Comparison of ENCODE assay signal across 1 cellular context in genomic region chr9:113410207-113411158, GRCh38.
TF ChIP-seq lines count a peak whose summit lies in the region.

Gene C9orf43, plus strand, starts transcription at chr9:113410747. Its CDS starts 2,747 bp downstream, at chr9:113413494.
Gene POLE3, minus strand, starts transcription at chr9:113410675. Its CDS starts 382 bp downstream, at chr9:113410293.

TF ChIP-seq in K562, 482 proteins besides CTCF, POLR2A, EP300 and RAD21 (continued from another document and continues in another):
- peak; percentile 86 for TF ChIP-seq POU5F1 (IDR thresholded peaks at IDR 0.05; ENCODE audit: borderline replicate concordance, low read depth, low read length, partially characterized antibody)
- no peak for TF ChIP-seq SRSF3 (IDR thresholded peaks at IDR 0.05; ENCODE audit: insufficient read depth, low read length)
- no peak for TF ChIP-seq FIP1L1 (IDR thresholded peaks at IDR 0.05; ENCODE audit: low read depth, low read length, poor library complexity, severe bottlenecking)
- TF ChIP-seq HCFC1 (IDR thresholded peaks at IDR 0.05; ENCODE audit: low read depth, low read length): peak; percentile 71
- peak; percentile 95 for TF ChIP-seq TOE1 (IDR thresholded peaks at IDR 0.05; ENCODE audit: borderline replicate concordance)
- peak; percentile 36; the same call in 1 of the 2 replicates for TF ChIP-seq TOE1 (CRISPR knock-in tag; IDR thresholded peaks at IDR 0.05; ENCODE audit: borderline replicate concordance, low read depth)
- peak; percentile 89 for TF ChIP-seq MGA (IDR thresholded peaks at IDR 0.05)
- no peak for TF ChIP-seq ZNF140 (CRISPR knock-in tag; IDR thresholded peaks at IDR 0.05)
- peak; percentile 9; the same call in 1 of the 2 replicates for TF ChIP-seq SREBF2 (CRISPR knock-in tag; IDR thresholded peaks at IDR 0.05)
- no peak for TF ChIP-seq KDM2B (CRISPR knock-in tag; IDR thresholded peaks at IDR 0.05)
- TF ChIP-seq ZNF184 (CRISPR knock-in tag; IDR thresholded peaks at IDR 0.05): no peak
- TF ChIP-seq TFE3 (CRISPR knock-in tag; IDR thresholded peaks at IDR 0.05): no peak
- peak; percentile 96 for TF ChIP-seq USF1 (CRISPR knock-in tag; IDR thresholded peaks at IDR 0.05)
- peak; percentile 50; the same call in 1 of the 2 replicates for TF ChIP-seq E2F5 (CRISPR knock-in tag; IDR thresholded peaks at IDR 0.05)
- peak; percentile 87 for TF ChIP-seq CHD2 (IDR thresholded peaks at IDR 0.05; ENCODE audit: low read depth, low read length)
- peak; percentile 76 for TF ChIP-seq PHF20 (IDR thresholded peaks at IDR 0.05; ENCODE audit: partially characterized antibody)
- no peak for TF ChIP-seq MBD1 (CRISPR knock-in tag; IDR thresholded peaks at IDR 0.05)
- TF ChIP-seq NR4A1 (CRISPR knock-in tag; IDR thresholded peaks at IDR 0.05): no peak
- TF ChIP-seq NR4A1 (tag; IDR thresholded peaks at IDR 0.05): 0 out of 2 replicates have a peak, but pooled peaks have one; percentile 24
- no peak for TF ChIP-seq STAT5B (CRISPR knock-in tag; IDR thresholded peaks at IDR 0.05)
- no peak for TF ChIP-seq ZNF507 (tag; conservative IDR thresholded peaks at IDR 0.05)
- peak; percentile 87; the same call in 1 of the 2 replicates for TF ChIP-seq ZNF263 (CRISPR knock-in tag; IDR thresholded peaks at IDR 0.05; ENCODE audit: borderline replicate concordance)
- 0 out of 2 replicates have a peak, but pooled peaks have one; percentile 10 for TF ChIP-seq CBFB (CRISPR knock-in tag; IDR thresholded peaks at IDR 0.05)
- TF ChIP-seq DDX20 (tag; IDR thresholded peaks at IDR 0.05; ENCODE audit: low read depth): no peak
- TF ChIP-seq SAP30 (IDR thresholded peaks at IDR 0.05; ENCODE audit: borderline replicate concordance, insufficient read depth, low read depth, low read length, poor library complexity, severe bottlenecking): peak; percentile 82
- peak; percentile 97 for TF ChIP-seq CXXC5 (CRISPR knock-in tag; IDR thresholded peaks at IDR 0.05)
- TF ChIP-seq ZNF134 (CRISPR knock-in tag; conservative IDR thresholded peaks at IDR 0.05): no peak
- no peak for TF ChIP-seq ZNF174 (CRISPR knock-in tag; IDR thresholded peaks at IDR 0.05)
- TF ChIP-seq SREBF1 (IDR thresholded peaks at IDR 0.05; ENCODE audit: borderline replicate concordance, low read depth, low read length): no peak
- TF ChIP-seq POLR2H (tag; IDR thresholded peaks at IDR 0.05; ENCODE audit: low read depth): peak; percentile 94
- TF ChIP-seq ARID1B (IDR thresholded peaks at IDR 0.05): peak; percentile 34; the same call in 1 of the 2 replicates
- TF ChIP-seq PHF21A (IDR thresholded peaks at IDR 0.05; ENCODE audit: borderline replicate concordance, low read depth): 0 out of 2 replicates have a peak, but pooled peaks have one; percentile 59
- peak; percentile 81 for TF ChIP-seq PHF8 (IDR thresholded peaks at IDR 0.05; ENCODE audit: borderline replicate concordance, low read length)
- TF ChIP-seq RNF219 (CRISPR knock-in tag; IDR thresholded peaks at IDR 0.05): no peak
- TF ChIP-seq AFF4 (CRISPR knock-in tag; IDR thresholded peaks at IDR 0.05): peak; percentile 25
- TF ChIP-seq ZNF23 (CRISPR knock-in tag; IDR thresholded peaks at IDR 0.05): no peak
- peak; percentile 90 for TF ChIP-seq CEBPB (tag; IDR thresholded peaks at IDR 0.05)
- TF ChIP-seq ZNF764 (CRISPR knock-in tag; IDR thresholded peaks at IDR 0.05; ENCODE audit: low read depth): no peak
